ENCODE assay signal across 15 cellular contexts in the genomic region with DNA sequence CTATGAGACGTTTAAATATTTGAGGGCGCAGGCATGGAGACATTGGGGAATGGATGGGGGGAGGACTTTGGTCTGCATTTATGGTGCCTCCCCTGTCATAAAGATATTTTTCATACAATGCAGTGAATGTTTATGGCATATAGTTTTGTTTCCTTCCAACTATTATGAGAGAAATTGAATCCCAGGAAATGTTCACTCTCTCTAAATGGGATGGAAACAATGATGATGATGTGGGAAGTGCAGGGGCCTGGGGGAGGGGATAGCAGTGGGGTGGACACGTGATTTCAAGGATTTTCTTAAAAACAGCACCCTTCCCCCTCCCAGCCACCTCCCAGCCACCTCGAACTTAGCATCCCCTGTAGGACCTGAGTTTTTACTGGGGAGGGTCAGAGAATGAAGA.
DNase-seq lines count a peak whose midpoint lies in the region; ATAC-seq and TF ChIP-seq lines count a peak whose summit lies in the region.
"Had no signal": no experiment of that assay in that cellular context is flagged by ENCODE, and none has a peak within 500 bp of the region (broad histone marks: within the 10 kb centered on the region; RNA-seq: fewer than 3 reads in every experiment).

No MANE protein-coding gene starts in this region.

- no peak overlapping the region for H3K4me3 ChIP-seq in hepatocyte
- H3K4me3 ChIP-seq: Peyer's patch had no signal

- no peaks in the 10 kb centered on the region for H3K4me1 ChIP-seq in hepatocyte (ENCODE audit: insufficient read depth)

- H3K36me3 ChIP-seq in hepatocyte (replicated peaks; ENCODE audit: insufficient read depth, low read depth): no peaks in the 10 kb centered on the region
- H3K36me3 ChIP-seq: Peyer's patch had no signal

- H3K9me3 ChIP-seq in hepatocyte (ENCODE audit: low read depth): no peaks in the 10 kb centered on the region
- H3K9me3 ChIP-seq: Peyer's patch had no signal

- TF ChIP-seq CTCF in type B pancreatic cell (conservative IDR thresholded peaks at IDR 0.05): no peak
- TF ChIP-seq CTCF in hepatocyte (IDR thresholded peaks at IDR 0.05; ENCODE audit: poor library complexity): no peak

- no peak overlapping the region for H3K27ac Mint-ChIP-seq in central memory CD8-positive, alpha-beta T cell (ENCODE audit: low read depth)
- H3K27ac Mint-ChIP-seq in natural killer cell treated with Interleukin-12 subunit alpha and Interleukin-12 subunit beta and Interleukin-15 and Interleukin-18, amount 100 ng/mL, for 72 hours: peak overlapping the region; percentile 82 to 89
- H3K27ac Mint-ChIP-seq in type B pancreatic cell: peak overlapping the region; percentile 30

- H3K4me2 ChIP-seq in hepatocyte: no peak overlapping the region

- no peaks in the 10 kb centered on the region for H3K9me3 Mint-ChIP-seq in central memory CD8-positive, alpha-beta T cell
- H3K9me3 Mint-ChIP-seq in natural killer cell treated with Interleukin-12 subunit alpha and Interleukin-12 subunit beta and Interleukin-15 and Interleukin-18, amount 100 ng/mL, for 72 hours: no peaks in the 10 kb centered on the region
- H3K9me3 Mint-ChIP-seq in type B pancreatic cell: no peaks in the 10 kb centered on the region

- H3K27me3 ChIP-seq in hepatocyte: peaks cover 2% of the 10 kb centered on the region
- H3K27me3 ChIP-seq: Peyer's patch had no signal

- no peak for DNase-seq in central memory CD8-positive, alpha-beta T cell (ENCODE audit: low spot score in 2 of 2)
- DNase-seq in islet precursor cell: peak; percentile 22
- DNase-seq in natural killer cell treated with Interleukin-12 subunit alpha and Interleukin-12 subunit beta and Interleukin-15 and Interleukin-18, amount 100 ng/mL, for 72 hours (ENCODE audit: low spot score): no peak
- DNase-seq in type B pancreatic cell (ENCODE audit: extremely low spot score, unreplicated experiment): no peak
- DNase-seq in hepatocyte (ENCODE audit: low spot score): no peak
- DNase-seq in D341Med (ENCODE audit: low spot score): no peak
- DNase-seq: AML-193, DMS79 treated with DMSO at 0.1 percent for 48 hours, HCEC 1CT, Kasumi-1, NCI-H187 treated with DMSO at 0.1 percent for 48 hours, NCI-H2171 treated with DMSO at 0.1 percent for 48 hours, NCI-H774, Peyer's patch had no signal

- 82% methylated on average over 4 of the region's 4 CpGs for WGBS in hepatocyte (ENCODE audit: low lambda C conversion rate, missing lambda C conversion rate)

- H3K9me2 ChIP-seq in hepatocyte (replicated peaks; ENCODE audit: insufficient read depth): no peaks in the 10 kb centered on the region

- H4K20me1 ChIP-seq in hepatocyte (ENCODE audit: insufficient read depth, poor library complexity, severe bottlenecking): no peaks in the 10 kb centered on the region

- no peak overlapping the region for H2AFZ ChIP-seq in hepatocyte

- no peak overlapping the region for H3K27ac ChIP-seq in hepatocyte

- H3K36me3 Mint-ChIP-seq in central memory CD8-positive, alpha-beta T cell (ENCODE audit: insufficient read depth): peaks cover 2% of the 10 kb centered on the region
- peaks cover 4% of the 10 kb centered on the region for H3K36me3 Mint-ChIP-seq in natural killer cell treated with Interleukin-12 subunit alpha and Interleukin-12 subunit beta and Interleukin-15 and Interleukin-18, amount 100 ng/mL, for 72 hours
- no peaks in the 10 kb centered on the region for H3K36me3 Mint-ChIP-seq in type B pancreatic cell

- H3K79me2 ChIP-seq in hepatocyte: no peaks in the 10 kb centered on the region

- peaks cover 19% of the 10 kb centered on the region for H3K27me3 Mint-ChIP-seq in central memory CD8-positive, alpha-beta T cell
- peaks cover 38 to 43% of the 10 kb centered on the region in 2 donors for H3K27me3 Mint-ChIP-seq in natural killer cell treated with Interleukin-12 subunit alpha and Interleukin-12 subunit beta and Interleukin-15 and Interleukin-18, amount 100 ng/mL, for 72 hours
- peaks cover 32% of the 10 kb centered on the region for H3K27me3 Mint-ChIP-seq in type B pancreatic cell

- H3K4me3 Mint-ChIP-seq in central memory CD8-positive, alpha-beta T cell: peak overlapping the region; percentile 46
- H3K4me3 Mint-ChIP-seq in natural killer cell treated with Interleukin-12 subunit alpha and Interleukin-12 subunit beta and Interleukin-15 and Interleukin-18, amount 100 ng/mL, for 72 hours: peak overlapping the region; percentile 70
- H3K4me3 Mint-ChIP-seq in type B pancreatic cell: no peak overlapping the region

- no peak for ATAC-seq in central memory CD8-positive, alpha-beta T cell (replicated peaks; ENCODE audit: extremely low read depth, poor library complexity, severe bottlenecking)
- no peak for ATAC-seq in natural killer cell treated with Interleukin-12 subunit alpha and Interleukin-12 subunit beta and Interleukin-15 and Interleukin-18, amount 100 ng/mL, for 72 hours
- no peak for ATAC-seq in activated CD4-positive, CD25-positive, alpha-beta regulatory T cell treated with anti-CD3 and anti-CD28 coated beads, Interleukin-2, amount 50 U/mL, for 24 hours

- peaks cover 46% of the 10 kb centered on the region for H3K4me1 Mint-ChIP-seq in central memory CD8-positive, alpha-beta T cell
- peaks cover 48 to 50% of the 10 kb centered on the region in 2 donors for H3K4me1 Mint-ChIP-seq in natural killer cell treated with Interleukin-12 subunit alpha and Interleukin-12 subunit beta and Interleukin-15 and Interleukin-18, amount 100 ng/mL, for 72 hours (ENCODE audit: low read depth in 2 of 2)
- no peaks in the 10 kb centered on the region for H3K4me1 Mint-ChIP-seq in type B pancreatic cell (ENCODE audit: unreplicated experiment)
